ENCODE assay signal across 8 cellular contexts in the genomic region with DNA sequence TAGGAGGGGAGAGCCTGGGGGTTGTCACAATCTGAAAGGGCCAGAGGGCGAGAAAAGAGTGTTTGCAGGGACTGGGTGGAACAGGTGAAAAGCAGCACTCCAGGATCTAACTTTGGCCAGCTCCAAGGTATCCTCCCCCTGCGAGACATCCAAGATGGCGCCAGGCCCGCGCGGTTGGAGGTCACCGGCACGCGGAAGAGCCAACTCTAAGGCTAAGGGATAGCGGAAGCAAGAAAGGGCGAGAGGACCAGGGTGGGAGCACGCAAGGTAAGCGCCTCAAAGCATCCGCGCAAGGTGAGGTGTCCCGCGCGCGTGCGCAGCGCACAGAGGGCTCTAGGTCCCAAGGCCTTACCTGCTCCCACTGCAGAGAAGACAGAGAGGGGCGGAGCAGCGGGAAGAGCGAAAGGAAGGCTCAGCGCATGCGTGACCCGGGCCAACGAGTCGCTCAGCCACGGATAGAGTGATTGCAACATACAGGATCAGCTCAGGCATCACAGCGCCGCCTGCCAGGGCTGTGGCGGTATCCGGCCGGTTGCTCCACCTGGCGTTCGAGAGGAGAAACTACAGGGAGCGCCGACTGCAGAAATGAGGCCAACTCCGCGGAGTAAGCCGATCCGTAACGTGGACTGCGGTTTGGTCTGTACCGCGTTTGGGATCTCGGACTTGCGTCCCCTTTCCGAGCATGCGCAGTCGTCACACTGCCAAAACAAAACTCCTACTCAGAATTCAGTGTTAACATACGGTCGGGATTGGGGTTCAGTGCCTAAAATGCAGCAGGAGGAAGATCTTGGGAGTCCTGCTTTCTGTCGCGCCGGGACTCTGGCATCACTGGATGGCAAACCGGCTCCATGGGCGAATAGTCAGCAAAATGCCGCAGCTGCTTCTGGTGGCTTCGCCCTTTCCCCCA. TPM values are rescaled to one million over a fixed set of nuclear protein-coding genes. Genes with fewer than 3 reads are reported as not detected.
DNase-seq lines count a peak whose midpoint lies in the region; ATAC-seq and TF ChIP-seq lines count a peak whose summit lies in the region.

A gene (minus strand): TSS at position 383 of the 907 bp plus-strand sequence. CDS start 3,469 bp downstream, outside the sequence.

- H3K27ac ChIP-seq in PC-3 (ENCODE audit: low read length): peak within 1 kb of the TSS; percentile 62
- H3K27ac ChIP-seq in epithelial cell of prostate: peak within 1 kb of the TSS; percentile 83

- ATAC-seq in GM21619 (IDR thresholded peaks at IDR 0.05; ENCODE audit: unreplicated experiment) (peak; percentile 94), PC-3 (peak; percentile 96)

- CTCF ChIA-PET in PC-3 (lab: Charles Lee): interaction anchor here (0.6 to 2.2 kb wide), 6 partner anchors 17 to 175 kb away, joined by 3 to 15 read pairs (median 5); a partner anchor contains a TSS

- intact Hi-C loops in PC-3 (cut with micrococcal nuclease): loop anchor here (1.0 to 2.0 kb wide), 5 partner anchors 17 to 133 kb away; a partner anchor contains a TSS

- no peaks in the 10 kb centered on the region for H4K20me1 ChIP-seq in PC-3 (ENCODE audit: low read length)

- H3F3A ChIP-seq in PC-3 (ENCODE audit: low read length, unreplicated experiment): no peaks in the 10 kb centered on the region

- H3K79me2 ChIP-seq in PC-3 (ENCODE audit: low read length): peaks cover 20% of the 10 kb centered on the region

- peak; percentile 99 for TF ChIP-seq CTCF in PC-3 (conservative IDR thresholded peaks at IDR 0.05; ENCODE audit: low read depth, low read length)

- peak within 1 kb of the TSS; percentile 93 for H2AFZ ChIP-seq in PC-3 (ENCODE audit: low read length)

- peak; percentile 89 for DNase-seq in DMS79 (lab: John Stamatoyannopoulos, UW)
- DNase-seq in Jurkat, Clone E6-1 (ENCODE audit: low read depth, low spot score): peak; percentile 98
- peak; percentile 99 for DNase-seq in PC-3
- DNase-seq in activated T-cell treated with anti-CD3 and anti-CD28 coated beads for 48 hours (ENCODE audit: low read depth): peak; percentile 97
- peak; percentile 85 for DNase-seq in epithelial cell of prostate (ENCODE audit: low read depth, low spot score)
- peak; percentile 97 for DNase-seq in mucosa of gallbladder (ENCODE audit: low spot score)
- DNase-seq in stimulated activated CD8-positive, alpha-beta memory T cell treated with anti-CD3 and anti-CD28 coated beads, Interleukin-4, amount 100 ng/mL, for 4 hours (ENCODE audit: low read depth in 2 of 2, low spot score in 1 of 2): peak; percentile 92 to 95

- BruUV-seq in PC-3 (replicated peaks; lab: Mats Ljungman, UMichigan): no TSS peak

- H3K9me2 ChIP-seq in PC-3 (replicated peaks; ENCODE audit: low read length): no peaks in the 10 kb centered on the region

- H3K36me3 ChIP-seq in PC-3 (ENCODE audit: low read depth, low read length): peaks cover 10% of the 10 kb centered on the region; the same call in 1 of the 2 replicates

- H3K9ac ChIP-seq in PC-3 (ENCODE audit: low read length): peak within 1 kb of the TSS; percentile 83

- H3K4me1 ChIP-seq in PC-3 (ENCODE audit: insufficient read depth, low read length): peaks cover 16% of the 10 kb centered on the region

- no peaks in the 10 kb centered on the region for H3K27me3 ChIP-seq in PC-3 (ENCODE audit: low read length)

- peak within 1 kb of the TSS; percentile 96 for H3K4me3 ChIP-seq in Jurkat, Clone E6-1 (ENCODE audit: low read length)
- H3K4me3 ChIP-seq in PC-3 (ENCODE audit: low read length): peak within 1 kb of the TSS; percentile 72

- POLR2A ChIA-PET in PC-3 (lab: Charles Lee; ENCODE audit: unreplicated experiment): interaction anchor here (0.6 to 1.4 kb wide), 3 partner anchors 17 to 133 kb away, joined by 3 to 10 read pairs (median 3); no protein-coding TSS in a partner anchor

- H3K9me3 ChIP-seq in PC-3 (ENCODE audit: low read length): no peaks in the 10 kb centered on the region

- peak within 1 kb of the TSS; percentile 86 for H3K4me2 ChIP-seq in PC-3 (ENCODE audit: low read length)

RNA-seq across cellular contexts. Expression of the gene that starts here (rescaled TPM):
- polyA plus RNA-seq in Jurkat, Clone E6-1 (2012; ENCODE audit: insufficient read depth, insufficient read length): 757 TPM
- 244 and 322 TPM in 2 replicates for total RNA-seq in PC-3 (2014; rRNA removed)
- 318 TPM for total RNA-seq in mucosa of gallbladder

Comparison
In these comparisons a context has a peak if more than half of its experiments do, and no peak if none do; other contexts are left out.
1. Peak in every context shown above with its lines: DNase-seq, ATAC-seq, H3K4me3 ChIP-seq and H3K27ac ChIP-seq.